In genomic region chr7:142248166-142249160, GRCh38 we compare ENCODE assay signal across 22 cellular contexts. TPM values are rescaled to one million over a fixed set of nuclear protein-coding genes. Genes with fewer than 3 reads are reported as not detected.
A peak's percentile ranks its signal among the peaks of the same experiment; 100 is the strongest.
DNase-seq lines count a peak whose midpoint lies in the region; ATAC-seq, FAIRE-seq and TF ChIP-seq lines count a peak whose summit lies in the region.
"Had no signal": no experiment of that assay in that cellular context is flagged by ENCODE, and none has a peak within 500 bp of the region (broad histone marks: within the 10 kb centered on the region; RNA-seq: fewer than 3 reads in every experiment).

No MANE protein-coding gene starts in this region.

- no peak overlapping the region for H2AFZ ChIP-seq in Loucy (ENCODE audit: low read length)

- H3K4me3 Mint-ChIP-seq in activated naive CD4-positive, alpha-beta T cell treated with anti-CD3 and anti-CD28 coated beads for 36 hours, result no peak overlapping the region
- H3K4me3 Mint-ChIP-seq: CD14-positive monocyte had no signal

- CTCF ChIA-PET in activated naive CD4-positive, alpha-beta T cell treated with anti-CD3 and anti-CD28 coated beads for 36 hours (lab: Charles Lee), result no interaction called here

- TF ChIP-seq POLR2A in sigmoid colon (IDR thresholded peaks at IDR 0.05), result no peak
- TF ChIP-seq POLR2A in heart left ventricle (IDR thresholded peaks at IDR 0.05), result no peak

- H3K27ac ChIP-seq in WERI-Rb-1 (peak overlapping the region; percentile 82), sigmoid colon (no peak overlapping the region), heart left ventricle (no peak overlapping the region)

- H4K20me1 ChIP-seq in Loucy (ENCODE audit: insufficient read depth, low read length, poor library complexity, severe bottlenecking), result no peaks in the 10 kb centered on the region

- no peak for FAIRE-seq in D721Med (lab: Jason Lieb, UNC)

- H3K9me2 ChIP-seq in Loucy (replicated peaks; ENCODE audit: low read depth, low read length), result no peaks in the 10 kb centered on the region

- H3K9me3 ChIP-seq in Loucy (ENCODE audit: insufficient read depth, low read depth, low read length) (no peaks in the 10 kb centered on the region), WERI-Rb-1 (ENCODE audit: severe bottlenecking) (no peaks in the 10 kb centered on the region), sigmoid colon (no peaks in the 10 kb centered on the region), heart left ventricle (no peaks in the 10 kb centered on the region)
- H3K9me3 ChIP-seq: Caco-2 had no signal

- H3K36me3 Mint-ChIP-seq in activated naive CD4-positive, alpha-beta T cell treated with anti-CD3 and anti-CD28 coated beads for 36 hours (ENCODE audit: low read depth), result no peaks in the 10 kb centered on the region
- H3K36me3 Mint-ChIP-seq: CD14-positive monocyte had no signal

- DNase-seq in D721Med (ENCODE audit: insufficient read length, low spot score) (no peak), WERI-Rb-1 (peak; percentile 94), islet precursor cell (peak; percentile 61), sigmoid colon (no peak), heart left ventricle (no peak)
- DNase-seq in activated naive CD4-positive, alpha-beta T cell treated with anti-CD3 and anti-CD28 coated beads for 36 hours, result no peak
- DNase-seq: Caco-2, IMR-90, Kasumi-1, NCI-H1417 treated with DMSO at 0.1 percent for 48 hours, NCI-H2029 treated with DMSO at 0.1 percent for 48 hours, NCI-H2227 treated with DMSO at 0.1 percent for 48 hours, NCI-H526 treated with DMSO at 0.1 percent for 48 hours, Right ventricle myocardium superior had no signal

- no peak overlapping the region for H3K4me2 ChIP-seq in Loucy (ENCODE audit: low read depth, low read length, poor library complexity, severe bottlenecking)

- H3K9ac ChIP-seq in Loucy (ENCODE audit: low read depth, low read length, poor library complexity, severe bottlenecking), result no peak overlapping the region

- H3K27me3 ChIP-seq in Loucy (ENCODE audit: insufficient read depth, low read length, poor library complexity, severe bottlenecking) (no peaks in the 10 kb centered on the region), WERI-Rb-1 (ENCODE audit: insufficient read depth, low read depth, severe bottlenecking) (no peaks in the 10 kb centered on the region), sigmoid colon (no peaks in the 10 kb centered on the region), heart left ventricle (no peaks in the 10 kb centered on the region)

- H3K36me3 ChIP-seq in Loucy (ENCODE audit: insufficient read depth, low read length), result no peaks in the 10 kb centered on the region
- H3K36me3 ChIP-seq in WERI-Rb-1, result no peaks in the 10 kb centered on the region
- H3K36me3 ChIP-seq in sigmoid colon, result no peaks in the 10 kb centered on the region
- H3K36me3 ChIP-seq in heart left ventricle, result no peaks in the 10 kb centered on the region

- intact Hi-C loops in activated naive CD4-positive, alpha-beta T cell treated with anti-CD3 and anti-CD28 coated beads for 36 hours (cut with micrococcal nuclease), result no loop called here
- intact Hi-C loops in sigmoid colon (cut with DNase I), result no loop called here
- intact Hi-C loops in heart left ventricle (cut with DNase I), result no loop called here

- no peaks in the 10 kb centered on the region for H3K79me2 ChIP-seq in Loucy (ENCODE audit: insufficient read depth, low read length)

- H3K9me3 Mint-ChIP-seq in activated naive CD4-positive, alpha-beta T cell treated with anti-CD3 and anti-CD28 coated beads for 36 hours, result no peaks in the 10 kb centered on the region

- TF ChIP-seq CTCF in D721Med (IDR thresholded peaks at IDR 0.05; ENCODE audit: insufficient read depth, missing control alignments) (peak; percentile 33), Loucy (conservative IDR thresholded peaks at IDR 0.05; ENCODE audit: low read length) (peak; percentile 28; the same call in 1 of the 2 replicates), WERI-Rb-1 (IDR thresholded peaks at IDR 0.05; ENCODE audit: low read depth, low read length) (peak; percentile 35; the same call in 1 of the 2 replicates), sigmoid colon (IDR thresholded peaks at IDR 0.05) (no peak), heart left ventricle (IDR thresholded peaks at IDR 0.05) (no peak)

- H3F3A ChIP-seq in Loucy (ENCODE audit: low read depth), result no peaks in the 10 kb centered on the region

- ATAC-seq in heart left ventricle (no peak), HG02938 (IDR thresholded peaks at IDR 0.05; ENCODE audit: unreplicated experiment) (no peak)
- ATAC-seq: HCT116, Panc1 had no signal

- H3K27ac Mint-ChIP-seq in activated naive CD4-positive, alpha-beta T cell treated with anti-CD3 and anti-CD28 coated beads for 36 hours, result no peak overlapping the region

- H3K4me1 ChIP-seq in Loucy (ENCODE audit: insufficient read depth, low read length, poor library complexity, severe bottlenecking) (no peaks in the 10 kb centered on the region), sigmoid colon (no peaks in the 10 kb centered on the region), heart left ventricle (no peaks in the 10 kb centered on the region)

- WGBS in sigmoid colon, 2 donors, result 52 to 69% methylated on average over 7 of the region's 7 CpGs
- 35 to 39% (median 37%) methylated on average over 7 of the region's 7 CpGs for whole genome bisulfite sequencing in heart left ventricle, 4 donors

- H3K4me1 Mint-ChIP-seq in activated naive CD4-positive, alpha-beta T cell treated with anti-CD3 and anti-CD28 coated beads for 36 hours (ENCODE audit: low read depth), result no peaks in the 10 kb centered on the region
- H3K4me1 Mint-ChIP-seq: CD14-positive monocyte had no signal

- no peak for TF ChIP-seq EP300 in sigmoid colon (IDR thresholded peaks at IDR 0.05)

- H3K4me3 ChIP-seq in Loucy (ENCODE audit: low read length, poor library complexity, severe bottlenecking) (no peak overlapping the region), WERI-Rb-1 (ENCODE audit: low read depth, low read length) (no peak overlapping the region), sigmoid colon (no peak overlapping the region), heart left ventricle (no peak overlapping the region)

- H3K27me3 Mint-ChIP-seq in activated naive CD4-positive, alpha-beta T cell treated with anti-CD3 and anti-CD28 coated beads for 36 hours (ENCODE audit: low read depth), result peaks cover 2% of the 10 kb centered on the region

RNA-seq across cellular contexts. Expression of gene PRSS58, which starts 9.4 kb away (rescaled TPM):
- not detected for total RNA-seq in activated naive CD4-positive, alpha-beta T cell treated with anti-CD3 and anti-CD28 coated beads for 36 hours
- not detected for total RNA-seq in sigmoid colon
- polyA plus RNA-seq in sigmoid colon, result not detected
- not detected for total RNA-seq in heart left ventricle
- not detected for polyA plus RNA-seq in heart left ventricle
- total RNA-seq: A673, Caco-2, Daoy, HT-29, IMR-90, Right ventricle myocardium superior had no signal
- polyA plus RNA-seq: CD14-positive monocyte, IMR-90 had no signal

Comparison
In these comparisons a context has a peak if more than half of its experiments do, and no peak if none do; other contexts are left out.
1. DNase-seq: peak in WERI-Rb-1 (single experiment) and islet precursor cell (single experiment); none in D721Med (single experiment), activated naive CD4-positive, alpha-beta T cell treated with anti-CD3 and anti-CD28 coated beads for 36 hours (single experiment), sigmoid colon (single experiment) and heart left ventricle (0 of 5).
2. CTCF ChIP-seq: peak in D721Med (single experiment), Loucy (single experiment) and WERI-Rb-1 (single experiment); none in sigmoid colon (0 of 4) and heart left ventricle (0 of 12).